Comparison of ENCODE assay signal across 1 cellular context in genomic region chr13:84433024-84433423, GRCh38.
TF ChIP-seq lines count a peak whose summit lies in the region.

No MANE protein-coding gene starts in this region.

TF ChIP-seq in IMR-90, 13 proteins besides CTCF, POLR2A, EP300 and RAD21 (continued from another document):
- no peak for TF ChIP-seq RCOR1 (IDR thresholded peaks at IDR 0.05; ENCODE audit: insufficient replicate concordance, low read length)
- TF ChIP-seq SMC3 (IDR thresholded peaks at IDR 0.05; ENCODE audit: low read depth, low read length) = no peak
- no peak for TF ChIP-seq RFX5 (IDR thresholded peaks at IDR 0.05; ENCODE audit: low read depth, low read length)
- TF ChIP-seq CHD1 (IDR thresholded peaks at IDR 0.05; ENCODE audit: low read depth, low read length) = no peak
- no peak for TF ChIP-seq CEBPB (IDR thresholded peaks at IDR 0.05; ENCODE audit: low read depth, low read length)
- TF ChIP-seq MAFK (IDR thresholded peaks at IDR 0.05; ENCODE audit: low read depth, low read length) = no peak
